In the genomic region with DNA sequence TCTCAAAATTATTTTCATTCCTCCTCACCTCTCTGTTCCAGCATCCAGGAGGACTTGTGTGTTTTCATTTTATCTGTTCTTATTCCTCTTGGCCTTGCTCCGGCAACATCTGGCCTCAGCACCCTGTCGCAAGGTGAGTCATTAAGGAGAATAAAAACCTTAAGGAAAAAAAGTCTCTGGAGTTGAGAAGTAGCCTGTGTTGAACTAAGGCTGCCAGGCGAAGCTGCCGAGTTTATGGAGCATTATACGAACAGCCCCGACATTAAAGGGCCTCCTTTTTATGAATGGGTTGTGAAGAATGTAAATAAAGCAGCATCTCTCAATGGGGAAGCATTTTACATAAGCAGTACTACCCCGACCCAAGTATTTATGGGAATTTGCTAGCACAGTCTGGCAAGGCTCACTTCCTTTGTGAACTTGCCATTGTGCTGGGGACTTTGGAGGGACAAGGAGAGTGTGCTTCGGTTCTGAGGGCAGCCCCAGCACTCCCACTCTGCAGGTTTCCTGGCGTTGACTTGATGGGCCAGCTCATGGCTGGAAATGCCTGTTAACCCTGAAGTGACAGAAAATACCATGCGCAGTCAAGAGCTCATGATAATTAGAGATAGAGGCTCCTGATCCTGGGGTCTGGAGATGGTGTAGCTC, we compare ENCODE assay signal across 13 cellular contexts. TPM values are rescaled to one million over a fixed set of nuclear protein-coding genes. Genes with fewer than 3 reads are reported as not detected.
DNase-seq lines count a peak whose midpoint lies in the region; ATAC-seq, FAIRE-seq and TF ChIP-seq lines count a peak whose summit lies in the region.
"Had no signal": no experiment of that assay in that cellular context is flagged by ENCODE, and none has a peak within 500 bp of the region (broad histone marks: within the 10 kb centered on the region; RNA-seq: fewer than 3 reads in every experiment).

No MANE protein-coding gene starts in this region.

- H3K36me3 ChIP-seq in MG63 = no peaks in the 10 kb centered on the region

- no peaks in the 10 kb centered on the region for H3K9me3 ChIP-seq in MG63

- H3K27me3 ChIP-seq in MG63 = no peaks in the 10 kb centered on the region

- peaks cover 11% of the 10 kb centered on the region for H3K27me3 Mint-ChIP-seq in nephron (ENCODE audit: low read depth)
- H3K27me3 Mint-ChIP-seq: stimulated activated memory B cell treated with anti-CD40 and anti-IgM and Interleukin-4, amounts not matched to agents 10 μg/mL and 1 μg/mL and 100 μg/mL, for 72 hours had no signal

- peaks cover 35% of the 10 kb centered on the region for H3K4me1 Mint-ChIP-seq in nephron

- no peak for ATAC-seq in GM21825 (IDR thresholded peaks at IDR 0.05; ENCODE audit: unreplicated experiment)
- no peak for ATAC-seq in GM18870 (IDR thresholded peaks at IDR 0.05; ENCODE audit: unreplicated experiment)
- no peak for ATAC-seq in HG03439 (IDR thresholded peaks at IDR 0.05; ENCODE audit: unreplicated experiment)
- ATAC-seq: CD8-positive, alpha-beta T cell; stimulated activated memory B cell treated with anti-CD40 and anti-IgM and Interleukin-4, amounts not matched to agents 10 μg/mL and 1 μg/mL and 100 μg/mL, for 72 hours had no signal

- H3K4me3 ChIP-seq in MG63 = no peak overlapping the region

- peak overlapping the region; percentile 4 to 64 (median 21) for H3K27ac Mint-ChIP-seq in nephron
- H3K27ac Mint-ChIP-seq: CD8-positive, alpha-beta T cell; stimulated activated memory B cell treated with anti-CD40 and anti-IgM and Interleukin-4, amounts not matched to agents 10 μg/mL and 1 μg/mL and 100 μg/mL, for 72 hours had no signal

- FAIRE-seq in endometrium (lab: Jason Lieb, UNC) (peak; percentile 90), D721Med (lab: Jason Lieb, UNC) (no peak)
- FAIRE-seq: TTC549 had no signal

- H3K9me3 Mint-ChIP-seq in nephron = no peaks in the 10 kb centered on the region
- H3K9me3 Mint-ChIP-seq: CD8-positive, alpha-beta T cell; stimulated activated memory B cell treated with anti-CD40 and anti-IgM and Interleukin-4, amounts not matched to agents 10 μg/mL and 1 μg/mL and 100 μg/mL, for 72 hours had no signal

- H3K4me3 Mint-ChIP-seq in nephron = peak overlapping the region; percentile 57 to 67 (median 63)
- H3K4me3 Mint-ChIP-seq: CD8-positive, alpha-beta T cell; stimulated activated memory B cell treated with anti-CD40 and anti-IgM and Interleukin-4, amounts not matched to agents 10 μg/mL and 1 μg/mL and 100 μg/mL, for 72 hours had no signal

- H3K36me3 Mint-ChIP-seq in nephron (ENCODE audit: low read depth) = no peaks in the 10 kb centered on the region
- H3K36me3 Mint-ChIP-seq: stimulated activated memory B cell treated with anti-CD40 and anti-IgM and Interleukin-4, amounts not matched to agents 10 μg/mL and 1 μg/mL and 100 μg/mL, for 72 hours had no signal

- DNase-seq in ELR (ENCODE audit: low read depth) (peak; percentile 70), MG63 (peak; percentile 49), D721Med (ENCODE audit: insufficient read length, low spot score) (no peak)
- DNase-seq: activated CD8-positive, alpha-beta memory T cell treated with anti-CD3 and anti-CD28 coated beads, Interleukin-2, amount 50 U/mL, for 4 hours; aorta; CD8-positive, alpha-beta T cell had no signal

- TF ChIP-seq CTCF in nephron (IDR thresholded peaks at IDR 0.05; ENCODE audit: unreplicated experiment in 3 of 3) = no peak
- TF ChIP-seq CTCF in D721Med (IDR thresholded peaks at IDR 0.05; ENCODE audit: insufficient read depth, missing control alignments) = no peak

RNA-seq across cellular contexts. Expression of a gene that starts 4.8 kb away (rescaled TPM):
- 5.9 and 8.2 TPM in 2 replicates for total RNA-seq in MG63 (2014; rRNA removed; shearing (Covaris generic); ENCODE audit: low replicate concordance)

RNA-seq across cellular contexts. Expression of a gene that starts 25.3 kb away (rescaled TPM):
- total RNA-seq in MG63 (2014; rRNA removed; shearing (Covaris generic); ENCODE audit: low replicate concordance) = 12.4 and 12.5 TPM in 2 replicates

RNA-seq across cellular contexts. Expression of a gene that starts 39.9 kb away (rescaled TPM):
- total RNA-seq in MG63 (2014; rRNA removed; shearing (Covaris generic); ENCODE audit: low replicate concordance) = 25.6 and 43.7 TPM in 2 replicates
